Comparison of ENCODE assay signal across 10 cellular contexts in the genomic region with DNA sequence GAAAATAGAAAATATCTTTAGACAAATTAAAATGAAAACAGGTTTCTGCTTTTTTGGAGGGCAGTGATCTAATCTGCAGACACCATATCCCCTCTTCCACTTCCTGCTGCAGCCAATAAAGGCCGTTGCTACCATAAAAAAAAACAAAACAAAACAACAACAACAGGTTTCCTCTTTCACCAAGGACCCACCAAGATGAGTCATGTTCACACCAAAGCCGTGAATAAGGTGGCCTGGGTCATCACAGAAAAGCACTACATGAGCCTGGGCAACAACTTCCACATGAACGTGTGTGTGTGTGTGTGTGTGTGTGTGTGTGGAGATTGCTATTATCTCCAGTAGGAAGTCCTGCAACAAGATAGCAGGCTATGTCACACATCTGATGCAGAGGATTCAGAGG. TPM values are rescaled to one million over a fixed set of nuclear protein-coding genes. Genes with fewer than 3 reads are reported as not detected.
DNase-seq lines count a peak whose midpoint lies in the region; ATAC-seq and TF ChIP-seq lines count a peak whose summit lies in the region.
"Had no signal": no experiment of that assay in that cellular context is flagged by ENCODE, and none has a peak within 500 bp of the region (broad histone marks: within the 10 kb centered on the region; RNA-seq: fewer than 3 reads in every experiment).

No MANE protein-coding gene starts in this region.

- H3K9me3 Mint-ChIP-seq in HFFc6: no peaks in the 10 kb centered on the region

- H3K36me3 Mint-ChIP-seq in HFFc6 (ENCODE audit: low read depth): no peaks in the 10 kb centered on the region

- no peak overlapping the region for H3K4me3 Mint-ChIP-seq in HFFc6

- TF ChIP-seq CTCF in HFFc6 (IDR thresholded peaks at IDR 0.05): no peak

- DNase-seq in GDM1 (lab: John Stamatoyannopoulos, UW): peak; percentile 27
- DNase-seq in HT-29 (ENCODE audit: low spot score): peak; percentile 10
- peak; percentile 31 for DNase-seq in glomerular endothelial cell (ENCODE audit: extremely low read depth, low read depth, low spot score)
- no peak for DNase-seq in HK-2 (ENCODE audit: unreplicated experiment)
- DNase-seq in HFFc6: no peak
- no peak for DNase-seq in NCI-H1048 (lab: John Stamatoyannopoulos, UW)
- DNase-seq: COR-L47, IMR-90 had no signal

- peak; percentile 53 for ATAC-seq in GM21423 (IDR thresholded peaks at IDR 0.05; ENCODE audit: unreplicated experiment)
- ATAC-seq in GM21447 (IDR thresholded peaks at IDR 0.05; ENCODE audit: unreplicated experiment): no peak

- H3K27me3 Mint-ChIP-seq in HFFc6 (ENCODE audit: insufficient read depth): peaks cover 18% of the 10 kb centered on the region

- H3K4me1 Mint-ChIP-seq in HFFc6 (ENCODE audit: low read depth): no peaks in the 10 kb centered on the region

- H3K27ac Mint-ChIP-seq in HFFc6: no peak overlapping the region

RNA-seq across cellular contexts. Expression of a gene that starts 24.8 kb away (rescaled TPM):
- 0.03 and 0.05 TPM in 2 replicates for total RNA-seq in HT-29 (2014; rRNA removed; shearing (Covaris generic))
- total RNA-seq in glomerular endothelial cell: 0.10 TPM in 1 of 2 replicates, not detected in the other
- total RNA-seq in HFFc6 (2021; fragmentation: NEBNext Ultra II Directional; extraction: Animal tissue kit (Norgen Biotek cat#: 25700)): under 1 TPM in 1 of 6 experiments, not detected in 5; 0.03 TPM
- total RNA-seq: IMR-90 had no signal

Comparison
In these comparisons a context has a peak if more than half of its experiments do, and no peak if none do; other contexts are left out.
1. DNase-seq: peak in GDM1 (single experiment), HT-29 (single experiment) and glomerular endothelial cell (single experiment); none in HK-2 (single experiment), HFFc6 (single experiment) and NCI-H1048 (single experiment).